Comparison of ENCODE assay signal across 3 cellular contexts in genomic region chr19:3504723-3505122, GRCh38.
TF ChIP-seq lines count a peak whose summit lies in the region.

No MANE protein-coding gene starts in this region.

TF ChIP-seq in SK-N-SH, 30 proteins besides CTCF, POLR2A, EP300 and RAD21 (continued from another document):
- no peak for TF ChIP-seq ZBTB33 (IDR thresholded peaks at IDR 0.05; ENCODE audit: borderline replicate concordance, low read depth)
- TF ChIP-seq TCF12 (IDR thresholded peaks at IDR 0.05) = no peak
- TF ChIP-seq GABPA (IDR thresholded peaks at IDR 0.05; ENCODE audit: low read depth) = no peak
- no peak for TF ChIP-seq JUND (IDR thresholded peaks at IDR 0.05)
- no peak for TF ChIP-seq RCOR1 (IDR thresholded peaks at IDR 0.05; ENCODE audit: low read length)

TF ChIP-seq in SK-N-SH treated with all-trans-retinoic acid at 6 μM for 48 hours, 23 proteins besides CTCF, POLR2A, EP300 and RAD21 (continued from another document):
- TF ChIP-seq PATZ1 (CRISPR knock-in tag; IDR thresholded peaks at IDR 0.05; ENCODE audit: borderline replicate concordance) (no peak), PPARA (CRISPR knock-in tag; IDR thresholded peaks at IDR 0.05; ENCODE audit: borderline replicate concordance) (no peak), ZFP3 (CRISPR knock-in tag; IDR thresholded peaks at IDR 0.05) (no peak), ZNF8 (CRISPR knock-in tag; IDR thresholded peaks at IDR 0.05) (no peak), CSDC2 (CRISPR knock-in tag; IDR thresholded peaks at IDR 0.05) (no peak), ZNF70 (CRISPR knock-in tag; IDR thresholded peaks at IDR 0.05) (no peak), OSR1 (CRISPR knock-in tag; IDR thresholded peaks at IDR 0.05) (no peak), TCF4 (CRISPR knock-in tag; IDR thresholded peaks at IDR 0.05; ENCODE audit: borderline replicate concordance) (no peak)

TF ChIP-seq in GM12878, 131 proteins besides CTCF, POLR2A, EP300 and RAD21 (continued from another document):
- TF ChIP-seq CUX1 (IDR thresholded peaks at IDR 0.05; ENCODE audit: insufficient replicate concordance, low read depth, low read length) (no peak), CBFB (IDR thresholded peaks at IDR 0.05; ENCODE audit: low read depth) (no peak)
TF ChIP-seq in GM12878: peak in this region for 0.
